9 cellular contexts compared by ENCODE assay signal in genomic region chr14:100709252-100709955, GRCh38. TPM values are rescaled to one million over a fixed set of nuclear protein-coding genes. Genes with fewer than 3 reads are reported as not detected.
A peak's percentile ranks its signal among the peaks of the same experiment; 100 is the strongest.
DNase-seq lines count a peak whose midpoint lies in the region; ATAC-seq and TF ChIP-seq lines count a peak whose summit lies in the region.
"Had no signal": no experiment of that assay in that cellular context is flagged by ENCODE, and none has a peak within 500 bp of the region (broad histone marks: within the 10 kb centered on the region; RNA-seq: fewer than 3 reads in every experiment).

No MANE protein-coding gene starts in this region.

- no peaks in the 10 kb centered on the region for H3F3A ChIP-seq in GM23248 (ENCODE audit: insufficient read depth)

- peak; percentile 52 for TF ChIP-seq CTCF in 22Rv1 (IDR thresholded peaks at IDR 0.05)
- TF ChIP-seq CTCF in choroid plexus epithelial cell (conservative IDR thresholded peaks at IDR 0.05; ENCODE audit: low read depth, low read length), result peak; percentile 40
- TF ChIP-seq CTCF in GM10266 (IDR thresholded peaks at IDR 0.05; ENCODE audit: control insufficient read depth, insufficient read depth, low read depth, missing control alignments), result no peak

- no peaks in the 10 kb centered on the region for H3K36me3 ChIP-seq in GM23248 (ENCODE audit: low read depth)

- H3K27me3 Mint-ChIP-seq in activated T-helper 1 cell treated with anti-CD3 and anti-CD28 coated beads, Interleukin-12 subunit alpha, Interleukin-12 subunit beta, Interleukin-2, Interleukin-4 antibody, amounts not matched to agents 30 ng/mL and 10 ng/mL and 1 ng/mL, durations not matched to agents 14 hours and 24 hours and 36 hours (ENCODE audit: insufficient read depth), result no peaks in the 10 kb centered on the region

- H3K27ac Mint-ChIP-seq in activated T-helper 1 cell treated with anti-CD3 and anti-CD28 coated beads, Interleukin-12 subunit alpha, Interleukin-12 subunit beta, Interleukin-2, Interleukin-4 antibody, amounts not matched to agents 30 ng/mL and 10 ng/mL and 1 ng/mL, durations not matched to agents 14 hours and 24 hours and 36 hours, result no peak overlapping the region
- H3K27ac Mint-ChIP-seq: activated B cell treated with CpG ODN at 0.5 μM for 24 hours had no signal

- DNase-seq in GM23248 (peak; percentile 48), choroid plexus epithelial cell (ENCODE audit: low read depth) (peak; percentile 36), lung microvascular endothelial cell (ENCODE audit: low read depth in 2 of 2) (peak; percentile 14 to 63), GM10266 (ENCODE audit: extremely low spot score) (no peak)
- DNase-seq in activated T-helper 1 cell treated with anti-CD3 and anti-CD28 coated beads, Interleukin-12 subunit alpha, Interleukin-12 subunit beta, Interleukin-2, Interleukin-4 antibody, amounts not matched to agents 30 ng/mL and 10 ng/mL and 1 ng/mL, durations not matched to agents 14 hours and 24 hours and 36 hours (ENCODE audit: low spot score), result no peak
- DNase-seq: activated B cell treated with CpG ODN at 0.5 μM for 24 hours had no signal

- H3K9me3 Mint-ChIP-seq in activated T-helper 1 cell treated with anti-CD3 and anti-CD28 coated beads, Interleukin-12 subunit alpha, Interleukin-12 subunit beta, Interleukin-2, Interleukin-4 antibody, amounts not matched to agents 30 ng/mL and 10 ng/mL and 1 ng/mL, durations not matched to agents 14 hours and 24 hours and 36 hours, result no peaks in the 10 kb centered on the region
- H3K9me3 Mint-ChIP-seq: activated B cell treated with CpG ODN at 0.5 μM for 24 hours had no signal

- no peaks in the 10 kb centered on the region for H3K79me2 ChIP-seq in GM23248 (ENCODE audit: insufficient read depth)

- H3K4me3 ChIP-seq in GM23248 (peak overlapping the region; percentile 63), choroid plexus epithelial cell (ENCODE audit: low read depth, low read length) (peak overlapping the region; percentile 40)

- WGBS in GM23248 (ENCODE audit: low coverage in 1 of 2, low lambda C conversion rate in 2 of 2, missing lambda C conversion rate in 2 of 2), 2 experiments, result 4 to 6% methylated on average over 32 to 46 of the region's 50 CpGs

- no peak overlapping the region for H3K9ac ChIP-seq in GM23248

- peak overlapping the region; percentile 76 for H3K4me2 ChIP-seq in GM23248 (ENCODE audit: unreplicated experiment)

- peaks cover 37% of the 10 kb centered on the region for H3K27me3 ChIP-seq in GM23248 (replicated peaks; ENCODE audit: insufficient read depth)

- H3K4me3 Mint-ChIP-seq in activated T-helper 1 cell treated with anti-CD3 and anti-CD28 coated beads, Interleukin-12 subunit alpha, Interleukin-12 subunit beta, Interleukin-2, Interleukin-4 antibody, amounts not matched to agents 30 ng/mL and 10 ng/mL and 1 ng/mL, durations not matched to agents 14 hours and 24 hours and 36 hours, result no peak overlapping the region
- H3K4me3 Mint-ChIP-seq: activated B cell treated with CpG ODN at 0.5 μM for 24 hours had no signal

- no peaks in the 10 kb centered on the region for H3K4me1 Mint-ChIP-seq in activated T-helper 1 cell treated with anti-CD3 and anti-CD28 coated beads, Interleukin-12 subunit alpha, Interleukin-12 subunit beta, Interleukin-2, Interleukin-4 antibody, amounts not matched to agents 30 ng/mL and 10 ng/mL and 1 ng/mL, durations not matched to agents 14 hours and 24 hours and 36 hours (ENCODE audit: low read depth)

- H3K27ac ChIP-seq in 22Rv1 (no peak overlapping the region), GM23248 (no peak overlapping the region)

- H3K9me3 ChIP-seq in GM23248 (ENCODE audit: low read depth), result no peaks in the 10 kb centered on the region

- in situ Hi-C loops in GM23248 (cut with MboI), result no loop called here

- no peaks in the 10 kb centered on the region for H3K36me3 Mint-ChIP-seq in activated T-helper 1 cell treated with anti-CD3 and anti-CD28 coated beads, Interleukin-12 subunit alpha, Interleukin-12 subunit beta, Interleukin-2, Interleukin-4 antibody, amounts not matched to agents 30 ng/mL and 10 ng/mL and 1 ng/mL, durations not matched to agents 14 hours and 24 hours and 36 hours (ENCODE audit: low read depth)

- H4K20me1 ChIP-seq in GM23248 (ENCODE audit: insufficient read depth), result no peaks in the 10 kb centered on the region

- H3K4me1 ChIP-seq in GM23248 (ENCODE audit: insufficient read depth), result 0 out of 2 replicates have a peak, but pooled peaks cover 5% of the 10 kb centered on the region

- no peaks in the 10 kb centered on the region for H3K9me2 ChIP-seq in GM23248 (ENCODE audit: insufficient read depth)

- H2AFZ ChIP-seq in GM23248, result peak overlapping the region; percentile 31; the same call in 1 of the 2 replicates

- ATAC-seq in GM19023 (IDR thresholded peaks at IDR 0.05; ENCODE audit: unreplicated experiment), result no peak
- no peak for ATAC-seq in HG02885 (IDR thresholded peaks at IDR 0.05; ENCODE audit: poor library complexity, unreplicated experiment)

- intact Hi-C loops in activated T-helper 1 cell treated with anti-CD3 and anti-CD28 coated beads, Interleukin-12 subunit alpha, Interleukin-12 subunit beta, Interleukin-2, Interleukin-4 antibody, amounts not matched to agents 30 ng/mL and 10 ng/mL and 1 ng/mL, durations not matched to agents 14 hours and 24 hours and 36 hours (cut with micrococcal nuclease), result no loop called here

RNA-seq across cellular contexts. Expression of gene DLK1, which starts 17.3 kb away (rescaled TPM):
- total RNA-seq in GM23248 (2014; rRNA removed; shearing (Covaris generic)), result not detected in 2 replicates
- not detected in 2 replicates for polyA plus RNA-seq in GM23248 (2016; fragmentation: Nextera tagmentation; extraction: Ambion mirVana)
- not detected in 2 replicates for total RNA-seq in lung microvascular endothelial cell
- not detected in 2 replicates for total RNA-seq in activated T-helper 1 cell treated with anti-CD3 and anti-CD28 coated beads, Interleukin-12 subunit alpha, Interleukin-12 subunit beta, Interleukin-2, Interleukin-4 antibody, amounts not matched to agents 30 ng/mL and 10 ng/mL and 1 ng/mL, durations not matched to agents 14 hours and 24 hours and 36 hours
- total RNA-seq: activated B cell treated with CpG ODN at 0.5 μM for 24 hours had no signal

Comparison
In these comparisons a context has a peak if more than half of its experiments do, and no peak if none do; other contexts are left out.
1. DNase-seq: peak in GM23248 (single experiment), choroid plexus epithelial cell (single experiment) and lung microvascular endothelial cell (2 of 2); none in GM10266 (single experiment) and activated T-helper 1 cell treated with anti-CD3 and anti-CD28 coated beads, Interleukin-12 subunit alpha, Interleukin-12 subunit beta, Interleukin-2, Interleukin-4 antibody, amounts not matched to agents 30 ng/mL and 10 ng/mL and 1 ng/mL, durations not matched to agents 14 hours and 24 hours and 36 hours (single experiment).